9 cellular contexts compared by ENCODE assay signal in genomic region chr4:147566762-147567161, GRCh38.
"Had no signal": no experiment of that assay in that cellular context is flagged by ENCODE, and none has a peak within 500 bp of the region (broad histone marks: within the 10 kb centered on the region; RNA-seq: fewer than 3 reads in every experiment).

No MANE protein-coding gene starts in this region.

- H3K27me3 Mint-ChIP-seq: IgD-negative memory B cell had no signal

- H3K36me3 Mint-ChIP-seq: IgD-negative memory B cell had no signal

- H3K9me3 ChIP-seq: HAP-1 had no signal

- H3K4me1 Mint-ChIP-seq: IgD-negative memory B cell had no signal

- H3K4me1 ChIP-seq: HAP-1 had no signal

- H3K9me3 Mint-ChIP-seq: HFFc6 had no signal

- ATAC-seq: HCT116 had no signal

- H3K9ac ChIP-seq: KMS-11 had no signal

- H3K4me2 ChIP-seq: KMS-11 had no signal

- H3K27ac ChIP-seq: HL-60, KMS-11 had no signal

- H3K36me3 ChIP-seq: HAP-1 had no signal

- DNase-seq: GOT3, H7, HFFc6, KBM-7 had no signal

- H3K4me3 Mint-ChIP-seq: HFFc6, IgD-negative memory B cell had no signal

- H3K27ac Mint-ChIP-seq: HFFc6, IgD-negative memory B cell had no signal

- H3K4me3 ChIP-seq: HAP-1 had no signal
